Comparison of ENCODE assay signal across 1 cellular context in genomic region chr17:75153854-75154194, GRCh38.
TF ChIP-seq lines count a peak whose summit lies in the region.

No MANE protein-coding gene starts in this region.

TF ChIP-seq in K562, 482 proteins besides CTCF, POLR2A, EP300 and RAD21 (continued from another document):
- TF ChIP-seq HES1 (IDR thresholded peaks at IDR 0.05; ENCODE audit: low read depth) (no peak), ZNF282 (CRISPR knock-in tag; IDR thresholded peaks at IDR 0.05) (0 out of 2 replicates have a peak, but pooled peaks have one; percentile 24), ZNF431 (CRISPR knock-in tag; IDR thresholded peaks at IDR 0.05) (0 out of 2 replicates have a peak, but pooled peaks have one; percentile 20), MLLT1 (IDR thresholded peaks at IDR 0.05) (0 out of 4 replicates have a peak, but pooled peaks of 1 of the 2 experiments have one; percentile 13), XRCC5 (IDR thresholded peaks at IDR 0.05; ENCODE audit: low read depth, low read length) (0 out of 2 replicates have a peak, but pooled peaks have one; percentile 6), THRAP3 (IDR thresholded peaks at IDR 0.05; ENCODE audit: borderline replicate concordance) (no peak), POLR2B (IDR thresholded peaks at IDR 0.05; ENCODE audit: low read depth, partially characterized antibody) (no peak), CHCHD3 (CRISPR knock-in tag; IDR thresholded peaks at IDR 0.05) (no peak), ZNF592 (IDR thresholded peaks at IDR 0.05) (peak; percentile 14; the same call in 1 of the 2 replicates), KDM4B (IDR thresholded peaks at IDR 0.05; ENCODE audit: borderline replicate concordance in 2 of 2, low read depth in 1 of 2) (no peak), MXI1 (IDR thresholded peaks at IDR 0.05; ENCODE audit: low read depth, low read length) (no peak), RERE (CRISPR knock-in tag; IDR thresholded peaks at IDR 0.05; ENCODE audit: borderline replicate concordance) (no peak), ZNF311 (CRISPR knock-in tag; IDR thresholded peaks at IDR 0.05) (no peak), NCOA4 (IDR thresholded peaks at IDR 0.05; ENCODE audit: partially characterized antibody) (no peak), ZNF175 (CRISPR knock-in tag; IDR thresholded peaks at IDR 0.05; ENCODE audit: low read depth) (no peak), PTTG1 (tag; IDR thresholded peaks at IDR 0.05; ENCODE audit: low read depth) (no peak), MEF2D (tag; conservative IDR thresholded peaks at IDR 0.05; ENCODE audit: low read depth) (no peak), ZNF146 (CRISPR knock-in tag; IDR thresholded peaks at IDR 0.05; ENCODE audit: unreplicated experiment) (peak; percentile 15), PHB (CRISPR knock-in tag; IDR thresholded peaks at IDR 0.05) (0 out of 2 replicates have a peak, but pooled peaks have one; percentile 29), TEAD4 (IDR thresholded peaks at IDR 0.05; ENCODE audit: low read length) (no peak), TEAD4 (CRISPR knock-in tag; IDR thresholded peaks at IDR 0.05; ENCODE audit: borderline replicate concordance) (no peak; the same call in 1 of the 2 replicates), NR3C1 (CRISPR knock-in tag; IDR thresholded peaks at IDR 0.05) (0 out of 2 replicates have a peak, but pooled peaks have one; percentile 82)
